In the genomic region with DNA sequence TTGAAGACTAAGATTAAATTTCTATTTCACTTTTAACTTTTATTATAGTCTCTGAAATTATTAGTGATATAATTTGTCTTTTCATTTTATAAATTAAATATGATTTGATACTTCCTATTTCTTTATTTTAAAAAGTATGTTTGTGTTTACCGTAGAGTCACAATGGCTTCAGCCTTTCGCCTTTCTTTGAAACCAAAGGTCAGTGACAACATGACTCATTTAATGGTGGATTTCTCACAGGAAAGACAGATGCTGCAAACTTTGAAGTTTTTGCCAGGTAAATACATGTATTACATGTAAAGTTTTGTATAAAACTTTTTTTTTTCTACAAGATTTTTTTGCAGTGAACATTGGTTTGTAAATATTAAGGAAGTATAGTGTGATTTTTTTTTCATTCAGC, we compare ENCODE assay signal across 1 cellular context.
TF ChIP-seq lines count a peak whose summit lies in the region.

No MANE protein-coding gene starts in this region.

TF ChIP-seq in HepG2, 621 proteins besides CTCF, POLR2A, EP300 and RAD21 (continued from another document and continues in another):
- TF ChIP-seq, protein P1, sequence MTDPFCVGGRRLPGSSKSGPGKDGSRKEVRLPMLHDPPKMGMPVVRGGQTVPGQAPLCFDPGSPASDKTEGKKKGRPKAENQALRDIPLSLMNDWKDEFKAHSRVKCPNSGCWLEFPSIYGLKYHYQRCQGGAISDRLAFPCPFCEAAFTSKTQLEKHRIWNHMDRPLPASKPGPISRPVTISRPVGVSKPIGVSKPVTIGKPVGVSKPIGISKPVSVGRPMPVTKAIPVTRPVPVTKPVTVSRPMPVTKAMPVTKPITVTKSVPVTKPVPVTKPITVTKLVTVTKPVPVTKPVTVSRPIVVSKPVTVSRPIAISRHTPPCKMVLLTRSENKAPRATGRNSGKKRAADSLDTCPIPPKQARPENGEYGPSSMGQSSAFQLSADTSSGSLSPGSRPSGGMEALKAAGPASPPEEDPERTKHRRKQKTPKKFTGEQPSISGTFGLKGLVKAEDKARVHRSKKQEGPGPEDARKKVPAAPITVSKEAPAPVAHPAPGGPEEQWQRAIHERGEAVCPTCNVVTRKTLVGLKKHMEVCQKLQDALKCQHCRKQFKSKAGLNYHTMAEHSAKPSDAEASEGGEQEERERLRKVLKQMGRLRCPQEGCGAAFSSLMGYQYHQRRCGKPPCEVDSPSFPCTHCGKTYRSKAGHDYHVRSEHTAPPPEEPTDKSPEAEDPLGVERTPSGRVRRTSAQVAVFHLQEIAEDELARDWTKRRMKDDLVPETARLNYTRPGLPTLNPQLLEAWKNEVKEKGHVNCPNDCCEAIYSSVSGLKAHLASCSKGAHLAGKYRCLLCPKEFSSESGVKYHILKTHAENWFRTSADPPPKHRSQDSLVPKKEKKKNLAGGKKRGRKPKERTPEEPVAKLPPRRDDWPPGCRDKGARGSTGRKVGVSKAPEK (CRISPR knock-in tag; IDR thresholded peaks at IDR 0.05; ENCODE audit: borderline replicate concordance): no peak
- TF ChIP-seq, protein P2, sequence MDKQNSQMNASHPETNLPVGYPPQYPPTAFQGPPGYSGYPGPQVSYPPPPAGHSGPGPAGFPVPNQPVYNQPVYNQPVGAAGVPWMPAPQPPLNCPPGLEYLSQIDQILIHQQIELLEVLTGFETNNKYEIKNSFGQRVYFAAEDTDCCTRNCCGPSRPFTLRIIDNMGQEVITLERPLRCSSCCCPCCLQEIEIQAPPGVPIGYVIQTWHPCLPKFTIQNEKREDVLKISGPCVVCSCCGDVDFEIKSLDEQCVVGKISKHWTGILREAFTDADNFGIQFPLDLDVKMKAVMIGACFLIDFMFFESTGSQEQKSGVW (CRISPR knock-in tag; IDR thresholded peaks at IDR 0.05; ENCODE audit: borderline replicate concordance): no peak
- TF ChIP-seq, protein P3, sequence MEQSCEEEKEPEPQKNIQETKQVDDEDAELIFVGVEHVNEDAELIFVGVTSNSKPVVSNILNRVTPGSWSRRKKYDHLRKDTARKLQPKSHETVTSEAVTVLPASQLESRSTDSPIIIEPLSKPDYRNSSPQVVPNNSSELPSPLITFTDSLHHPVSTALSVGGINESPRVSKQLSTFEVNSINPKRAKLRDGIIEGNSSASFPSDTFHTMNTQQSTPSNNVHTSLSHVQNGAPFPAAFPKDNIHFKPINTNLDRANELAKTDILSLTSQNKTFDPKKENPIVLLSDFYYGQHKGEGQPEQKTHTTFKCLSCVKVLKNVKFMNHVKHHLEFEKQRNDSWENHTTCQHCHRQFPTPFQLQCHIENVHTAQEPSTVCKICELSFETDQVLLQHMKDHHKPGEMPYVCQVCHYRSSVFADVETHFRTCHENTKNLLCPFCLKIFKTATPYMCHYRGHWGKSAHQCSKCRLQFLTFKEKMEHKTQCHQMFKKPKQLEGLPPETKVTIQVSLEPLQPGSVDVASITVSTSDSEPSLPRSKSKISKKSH (CRISPR knock-in tag; IDR thresholded peaks at IDR 0.05; ENCODE audit: borderline replicate concordance): no peak
- TF ChIP-seq GATAD2A (CRISPR knock-in tag; IDR thresholded peaks at IDR 0.05): 0 out of 2 replicates have a peak, but pooled peaks have one; percentile 19
- TF ChIP-seq, protein P4, sequence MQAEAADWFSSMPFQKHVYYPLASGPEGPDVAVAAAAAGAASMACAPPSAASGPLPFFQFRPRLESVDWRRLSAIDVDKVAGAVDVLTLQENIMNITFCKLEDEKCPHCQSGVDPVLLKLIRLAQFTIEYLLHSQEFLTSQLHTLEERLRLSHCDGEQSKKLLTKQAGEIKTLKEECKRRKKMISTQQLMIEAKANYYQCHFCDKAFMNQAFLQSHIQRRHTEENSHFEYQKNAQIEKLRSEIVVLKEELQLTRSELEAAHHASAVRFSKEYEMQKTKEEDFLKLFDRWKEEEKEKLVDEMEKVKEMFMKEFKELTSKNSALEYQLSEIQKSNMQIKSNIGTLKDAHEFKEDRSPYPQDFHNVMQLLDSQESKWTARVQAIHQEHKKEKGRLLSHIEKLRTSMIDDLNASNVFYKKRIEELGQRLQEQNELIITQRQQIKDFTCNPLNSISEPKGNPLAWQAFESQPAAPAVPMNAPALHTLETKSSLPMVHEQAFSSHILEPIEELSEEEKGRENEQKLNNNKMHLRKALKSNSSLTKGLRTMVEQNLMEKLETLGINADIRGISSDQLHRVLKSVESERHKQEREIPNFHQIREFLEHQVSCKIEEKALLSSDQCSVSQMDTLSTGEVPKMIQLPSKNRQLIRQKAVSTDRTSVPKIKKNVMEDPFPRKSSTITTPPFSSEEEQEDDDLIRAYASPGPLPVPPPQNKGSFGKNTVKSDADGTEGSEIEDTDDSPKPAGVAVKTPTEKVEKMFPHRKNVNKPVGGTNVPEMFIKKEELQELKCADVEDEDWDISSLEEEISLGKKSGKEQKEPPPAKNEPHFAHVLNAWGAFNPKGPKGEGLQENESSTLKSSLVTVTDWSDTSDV (CRISPR knock-in tag; IDR thresholded peaks at IDR 0.05): no peak
- TF ChIP-seq, protein P5, sequence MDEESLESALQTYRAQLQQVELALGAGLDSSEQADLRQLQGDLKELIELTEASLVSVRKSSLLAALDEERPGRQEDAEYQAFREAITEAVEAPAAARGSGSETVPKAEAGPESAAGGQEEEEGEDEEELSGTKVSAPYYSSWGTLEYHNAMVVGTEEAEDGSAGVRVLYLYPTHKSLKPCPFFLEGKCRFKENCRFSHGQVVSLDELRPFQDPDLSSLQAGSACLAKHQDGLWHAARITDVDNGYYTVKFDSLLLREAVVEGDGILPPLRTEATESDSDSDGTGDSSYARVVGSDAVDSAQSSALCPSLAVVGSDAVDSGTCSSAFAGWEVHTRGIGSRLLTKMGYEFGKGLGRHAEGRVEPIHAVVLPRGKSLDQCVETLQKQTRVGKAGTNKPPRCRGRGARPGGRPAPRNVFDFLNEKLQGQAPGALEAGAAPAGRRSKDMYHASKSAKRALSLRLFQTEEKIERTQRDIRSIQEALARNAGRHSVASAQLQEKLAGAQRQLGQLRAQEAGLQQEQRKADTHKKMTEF (CRISPR knock-in tag; IDR thresholded peaks at IDR 0.05): no peak
- TF ChIP-seq, protein P6, sequence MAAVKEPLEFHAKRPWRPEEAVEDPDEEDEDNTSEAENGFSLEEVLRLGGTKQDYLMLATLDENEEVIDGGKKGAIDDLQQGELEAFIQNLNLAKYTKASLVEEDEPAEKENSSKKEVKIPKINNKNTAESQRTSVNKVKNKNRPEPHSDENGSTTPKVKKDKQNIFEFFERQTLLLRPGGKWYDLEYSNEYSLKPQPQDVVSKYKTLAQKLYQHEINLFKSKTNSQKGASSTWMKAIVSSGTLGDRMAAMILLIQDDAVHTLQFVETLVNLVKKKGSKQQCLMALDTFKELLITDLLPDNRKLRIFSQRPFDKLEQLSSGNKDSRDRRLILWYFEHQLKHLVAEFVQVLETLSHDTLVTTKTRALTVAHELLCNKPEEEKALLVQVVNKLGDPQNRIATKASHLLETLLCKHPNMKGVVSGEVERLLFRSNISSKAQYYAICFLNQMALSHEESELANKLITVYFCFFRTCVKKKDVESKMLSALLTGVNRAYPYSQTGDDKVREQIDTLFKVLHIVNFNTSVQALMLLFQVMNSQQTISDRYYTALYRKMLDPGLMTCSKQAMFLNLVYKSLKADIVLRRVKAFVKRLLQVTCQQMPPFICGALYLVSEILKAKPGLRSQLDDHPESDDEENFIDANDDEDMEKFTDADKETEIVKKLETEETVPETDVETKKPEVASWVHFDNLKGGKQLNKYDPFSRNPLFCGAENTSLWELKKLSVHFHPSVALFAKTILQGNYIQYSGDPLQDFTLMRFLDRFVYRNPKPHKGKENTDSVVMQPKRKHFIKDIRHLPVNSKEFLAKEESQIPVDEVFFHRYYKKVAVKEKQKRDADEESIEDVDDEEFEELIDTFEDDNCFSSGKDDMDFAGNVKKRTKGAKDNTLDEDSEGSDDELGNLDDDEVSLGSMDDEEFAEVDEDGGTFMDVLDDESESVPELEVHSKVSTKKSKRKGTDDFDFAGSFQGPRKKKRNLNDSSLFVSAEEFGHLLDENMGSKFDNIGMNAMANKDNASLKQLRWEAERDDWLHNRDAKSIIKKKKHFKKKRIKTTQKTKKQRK (IDR thresholded peaks at IDR 0.05; ENCODE audit: low read length): no peak
- no peak for TF ChIP-seq TEAD3 (CRISPR knock-in tag; optimal IDR thresholded peaks at IDR 0.05; ENCODE audit: borderline replicate concordance)
- TF ChIP-seq ZBTB21 (CRISPR knock-in tag; IDR thresholded peaks at IDR 0.05): no peak
- no peak for TF ChIP-seq ATF7 (IDR thresholded peaks at IDR 0.05)
- TF ChIP-seq ATF7 (CRISPR knock-in tag; IDR thresholded peaks at IDR 0.05): no peak
- TF ChIP-seq NRL (CRISPR knock-in tag; IDR thresholded peaks at IDR 0.05; ENCODE audit: borderline replicate concordance): no peak
- TF ChIP-seq, protein P7, sequence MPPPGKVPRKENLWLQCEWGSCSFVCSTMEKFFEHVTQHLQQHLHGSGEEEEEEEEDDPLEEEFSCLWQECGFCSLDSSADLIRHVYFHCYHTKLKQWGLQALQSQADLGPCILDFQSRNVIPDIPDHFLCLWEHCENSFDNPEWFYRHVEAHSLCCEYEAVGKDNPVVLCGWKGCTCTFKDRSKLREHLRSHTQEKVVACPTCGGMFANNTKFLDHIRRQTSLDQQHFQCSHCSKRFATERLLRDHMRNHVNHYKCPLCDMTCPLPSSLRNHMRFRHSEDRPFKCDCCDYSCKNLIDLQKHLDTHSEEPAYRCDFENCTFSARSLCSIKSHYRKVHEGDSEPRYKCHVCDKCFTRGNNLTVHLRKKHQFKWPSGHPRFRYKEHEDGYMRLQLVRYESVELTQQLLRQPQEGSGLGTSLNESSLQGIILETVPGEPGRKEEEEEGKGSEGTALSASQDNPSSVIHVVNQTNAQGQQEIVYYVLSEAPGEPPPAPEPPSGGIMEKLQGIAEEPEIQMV (CRISPR knock-in tag; IDR thresholded peaks at IDR 0.05; ENCODE audit: low read depth): no peak
- no peak for TF ChIP-seq NCOA5 (CRISPR knock-in tag; IDR thresholded peaks at IDR 0.05)
- no peak for TF ChIP-seq ZSCAN29 (CRISPR knock-in tag; conservative IDR thresholded peaks at IDR 0.05)
- no peak for TF ChIP-seq ZNF460 (CRISPR knock-in tag; IDR thresholded peaks at IDR 0.05; ENCODE audit: borderline replicate concordance)
- TF ChIP-seq, protein P8, sequence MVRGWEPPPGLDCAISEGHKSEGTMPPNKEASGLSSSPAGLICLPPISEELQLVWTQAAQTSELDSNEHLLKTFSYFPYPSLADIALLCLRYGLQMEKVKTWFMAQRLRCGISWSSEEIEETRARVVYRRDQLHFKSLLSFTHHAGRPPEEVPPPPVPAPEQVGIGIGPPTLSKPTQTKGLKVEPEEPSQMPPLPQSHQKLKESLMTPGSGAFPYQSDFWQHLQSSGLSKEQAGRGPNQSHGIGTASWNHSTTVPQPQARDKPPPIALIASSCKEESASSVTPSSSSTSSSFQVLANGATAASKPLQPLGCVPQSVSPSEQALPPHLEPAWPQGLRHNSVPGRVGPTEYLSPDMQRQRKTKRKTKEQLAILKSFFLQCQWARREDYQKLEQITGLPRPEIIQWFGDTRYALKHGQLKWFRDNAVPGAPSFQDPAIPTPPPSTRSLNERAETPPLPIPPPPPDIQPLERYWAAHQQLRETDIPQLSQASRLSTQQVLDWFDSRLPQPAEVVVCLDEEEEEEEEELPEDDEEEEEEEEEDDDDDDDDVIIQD (CRISPR knock-in tag; IDR thresholded peaks at IDR 0.05; ENCODE audit: low read depth): peak; percentile 94; the same call in 1 of the 2 replicates
- TF ChIP-seq, protein P9, sequence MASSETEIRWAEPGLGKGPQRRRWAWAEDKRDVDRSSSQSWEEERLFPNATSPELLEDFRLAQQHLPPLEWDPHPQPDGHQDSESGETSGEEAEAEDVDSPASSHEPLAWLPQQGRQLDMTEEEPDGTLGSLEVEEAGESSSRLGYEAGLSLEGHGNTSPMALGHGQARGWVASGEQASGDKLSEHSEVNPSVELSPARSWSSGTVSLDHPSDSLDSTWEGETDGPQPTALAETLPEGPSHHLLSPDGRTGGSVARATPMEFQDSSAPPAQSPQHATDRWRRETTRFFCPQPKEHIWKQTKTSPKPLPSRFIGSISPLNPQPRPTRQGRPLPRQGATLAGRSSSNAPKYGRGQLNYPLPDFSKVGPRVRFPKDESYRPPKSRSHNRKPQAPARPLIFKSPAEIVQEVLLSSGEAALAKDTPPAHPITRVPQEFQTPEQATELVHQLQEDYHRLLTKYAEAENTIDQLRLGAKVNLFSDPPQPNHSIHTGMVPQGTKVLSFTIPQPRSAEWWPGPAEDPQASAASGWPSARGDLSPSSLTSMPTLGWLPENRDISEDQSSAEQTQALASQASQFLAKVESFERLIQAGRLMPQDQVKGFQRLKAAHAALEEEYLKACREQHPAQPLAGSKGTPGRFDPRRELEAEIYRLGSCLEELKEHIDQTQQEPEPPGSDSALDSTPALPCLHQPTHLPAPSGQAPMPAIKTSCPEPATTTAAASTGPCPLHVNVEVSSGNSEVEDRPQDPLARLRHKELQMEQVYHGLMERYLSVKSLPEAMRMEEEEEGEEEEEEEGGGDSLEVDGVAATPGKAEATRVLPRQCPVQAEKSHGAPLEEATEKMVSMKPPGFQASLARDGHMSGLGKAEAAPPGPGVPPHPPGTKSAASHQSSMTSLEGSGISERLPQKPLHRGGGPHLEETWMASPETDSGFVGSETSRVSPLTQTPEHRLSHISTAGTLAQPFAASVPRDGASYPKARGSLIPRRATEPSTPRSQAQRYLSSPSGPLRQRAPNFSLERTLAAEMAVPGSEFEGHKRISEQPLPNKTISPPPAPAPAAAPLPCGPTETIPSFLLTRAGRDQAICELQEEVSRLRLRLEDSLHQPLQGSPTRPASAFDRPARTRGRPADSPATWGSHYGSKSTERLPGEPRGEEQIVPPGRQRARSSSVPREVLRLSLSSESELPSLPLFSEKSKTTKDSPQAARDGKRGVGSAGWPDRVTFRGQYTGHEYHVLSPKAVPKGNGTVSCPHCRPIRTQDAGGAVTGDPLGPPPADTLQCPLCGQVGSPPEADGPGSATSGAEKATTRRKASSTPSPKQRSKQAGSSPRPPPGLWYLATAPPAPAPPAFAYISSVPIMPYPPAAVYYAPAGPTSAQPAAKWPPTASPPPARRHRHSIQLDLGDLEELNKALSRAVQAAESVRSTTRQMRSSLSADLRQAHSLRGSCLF (CRISPR knock-in tag; IDR thresholded peaks at IDR 0.05; ENCODE audit: borderline replicate concordance): no peak
- peak; percentile 38; the same call in 1 of the 2 replicates for TF ChIP-seq SOX5 (CRISPR knock-in tag; IDR thresholded peaks at IDR 0.05; ENCODE audit: borderline replicate concordance)
- 0 out of 2 replicates have a peak, but pooled peaks have one; percentile 23 for TF ChIP-seq ZNF644 (CRISPR knock-in tag; IDR thresholded peaks at IDR 0.05; ENCODE audit: low read depth)
- no peak for TF ChIP-seq MTA1 (CRISPR knock-in tag; IDR thresholded peaks at IDR 0.05; ENCODE audit: borderline replicate concordance)
- TF ChIP-seq NR2F6 (IDR thresholded peaks at IDR 0.05): peak; percentile 31; the same call in 1 of the 2 replicates
- TF ChIP-seq NR2F6 (CRISPR knock-in tag; IDR thresholded peaks at IDR 0.05): no peak
- TF ChIP-seq, protein P10, sequence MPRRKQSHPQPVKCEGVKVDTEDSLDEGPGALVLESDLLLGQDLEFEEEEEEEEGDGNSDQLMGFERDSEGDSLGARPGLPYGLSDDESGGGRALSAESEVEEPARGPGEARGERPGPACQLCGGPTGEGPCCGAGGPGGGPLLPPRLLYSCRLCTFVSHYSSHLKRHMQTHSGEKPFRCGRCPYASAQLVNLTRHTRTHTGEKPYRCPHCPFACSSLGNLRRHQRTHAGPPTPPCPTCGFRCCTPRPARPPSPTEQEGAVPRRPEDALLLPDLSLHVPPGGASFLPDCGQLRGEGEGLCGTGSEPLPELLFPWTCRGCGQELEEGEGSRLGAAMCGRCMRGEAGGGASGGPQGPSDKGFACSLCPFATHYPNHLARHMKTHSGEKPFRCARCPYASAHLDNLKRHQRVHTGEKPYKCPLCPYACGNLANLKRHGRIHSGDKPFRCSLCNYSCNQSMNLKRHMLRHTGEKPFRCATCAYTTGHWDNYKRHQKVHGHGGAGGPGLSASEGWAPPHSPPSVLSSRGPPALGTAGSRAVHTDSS (CRISPR knock-in tag; conservative IDR thresholded peaks at IDR 0.05): no peak
- no peak for TF ChIP-seq MED8 (CRISPR knock-in tag; IDR thresholded peaks at IDR 0.05; ENCODE audit: insufficient replicate concordance)
- 0 out of 2 replicates have a peak, but pooled peaks have one; percentile 9 for TF ChIP-seq PPARG (CRISPR knock-in tag; conservative IDR thresholded peaks at IDR 0.05)
